1 cellular context compared by ENCODE assay signal in the genomic region with DNA sequence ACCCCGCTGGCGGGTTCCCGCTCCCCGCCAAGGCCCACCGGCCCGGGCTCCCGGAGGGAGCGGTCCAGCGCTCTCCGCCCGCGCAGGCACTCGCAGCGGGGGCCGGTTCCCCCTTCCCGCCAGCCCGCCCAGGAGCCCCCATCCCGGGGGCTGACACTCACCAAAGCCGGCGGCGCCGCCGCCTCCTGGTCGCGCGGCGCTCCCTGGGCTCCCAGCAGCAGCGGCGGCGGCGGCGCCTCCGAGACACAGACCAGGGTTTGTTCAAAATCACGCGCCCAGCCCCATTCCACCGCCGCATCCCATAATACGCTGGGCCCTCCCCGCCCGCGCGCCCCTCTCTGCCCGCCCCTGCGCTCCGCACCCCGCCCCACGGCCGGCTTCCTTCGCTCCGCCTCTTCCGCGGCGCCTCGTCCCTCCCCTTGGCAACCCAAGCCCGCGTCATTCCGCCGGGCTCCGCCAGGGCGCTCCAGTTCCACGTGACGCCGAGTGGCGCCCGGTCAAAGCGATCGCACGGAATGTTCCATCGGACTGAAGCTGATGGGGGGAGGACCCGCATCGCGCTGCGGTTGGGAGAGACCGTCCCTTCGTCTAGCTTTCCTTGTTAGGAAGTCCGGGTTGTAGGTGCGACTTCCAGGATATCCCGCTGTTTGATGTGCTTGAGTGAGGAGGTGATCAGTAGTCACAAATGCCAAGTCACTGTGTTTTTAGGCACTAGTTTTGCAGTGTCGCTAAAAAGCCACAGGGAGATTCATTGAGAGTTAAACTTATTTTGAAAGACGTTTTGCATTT.
TF ChIP-seq lines count a peak whose summit lies in the region.

No MANE protein-coding gene starts in this region.

TF ChIP-seq in HepG2, 621 proteins besides CTCF, POLR2A, EP300 and RAD21 (continued from another document and continues in another):
- TF ChIP-seq ZMYM2 (CRISPR knock-in tag; IDR thresholded peaks at IDR 0.05) = no peak
- TF ChIP-seq BRF2 (CRISPR knock-in tag; IDR thresholded peaks at IDR 0.05) = peak; percentile 54; the same call in 1 of the 2 replicates
- TF ChIP-seq, protein P1, sequence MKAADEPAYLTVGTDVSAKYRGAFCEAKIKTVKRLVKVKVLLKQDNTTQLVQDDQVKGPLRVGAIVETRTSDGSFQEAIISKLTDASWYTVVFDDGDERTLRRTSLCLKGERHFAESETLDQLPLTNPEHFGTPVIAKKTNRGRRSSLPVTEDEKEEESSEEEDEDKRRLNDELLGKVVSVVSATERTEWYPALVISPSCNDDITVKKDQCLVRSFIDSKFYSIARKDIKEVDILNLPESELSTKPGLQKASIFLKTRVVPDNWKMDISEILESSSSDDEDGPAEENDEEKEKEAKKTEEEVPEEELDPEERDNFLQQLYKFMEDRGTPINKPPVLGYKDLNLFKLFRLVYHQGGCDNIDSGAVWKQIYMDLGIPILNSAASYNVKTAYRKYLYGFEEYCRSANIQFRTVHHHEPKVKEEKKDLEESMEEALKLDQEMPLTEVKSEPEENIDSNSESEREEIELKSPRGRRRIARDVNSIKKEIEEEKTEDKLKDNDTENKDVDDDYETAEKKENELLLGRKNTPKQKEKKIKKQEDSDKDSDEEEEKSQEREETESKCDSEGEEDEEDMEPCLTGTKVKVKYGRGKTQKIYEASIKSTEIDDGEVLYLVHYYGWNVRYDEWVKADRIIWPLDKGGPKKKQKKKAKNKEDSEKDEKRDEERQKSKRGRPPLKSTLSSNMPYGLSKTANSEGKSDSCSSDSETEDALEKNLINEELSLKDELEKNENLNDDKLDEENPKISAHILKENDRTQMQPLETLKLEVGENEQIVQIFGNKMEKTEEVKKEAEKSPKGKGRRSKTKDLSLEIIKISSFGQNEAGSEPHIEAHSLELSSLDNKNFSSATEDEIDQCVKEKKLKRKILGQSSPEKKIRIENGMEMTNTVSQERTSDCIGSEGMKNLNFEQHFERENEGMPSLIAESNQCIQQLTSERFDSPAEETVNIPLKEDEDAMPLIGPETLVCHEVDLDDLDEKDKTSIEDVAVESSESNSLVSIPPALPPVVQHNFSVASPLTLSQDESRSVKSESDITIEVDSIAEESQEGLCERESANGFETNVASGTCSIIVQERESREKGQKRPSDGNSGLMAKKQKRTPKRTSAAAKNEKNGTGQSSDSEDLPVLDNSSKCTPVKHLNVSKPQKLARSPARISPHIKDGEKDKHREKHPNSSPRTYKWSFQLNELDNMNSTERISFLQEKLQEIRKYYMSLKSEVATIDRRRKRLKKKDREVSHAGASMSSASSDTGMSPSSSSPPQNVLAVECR (CRISPR knock-in tag; IDR thresholded peaks at IDR 0.05; ENCODE audit: borderline replicate concordance) = peak; percentile 91
- TF ChIP-seq NONO (IDR thresholded peaks at IDR 0.05) = 0 out of 2 replicates have a peak, but pooled peaks have one; percentile 82
- TF ChIP-seq NONO (CRISPR knock-in tag; conservative IDR thresholded peaks at IDR 0.05) = peak; percentile 95
- TF ChIP-seq, protein P2, sequence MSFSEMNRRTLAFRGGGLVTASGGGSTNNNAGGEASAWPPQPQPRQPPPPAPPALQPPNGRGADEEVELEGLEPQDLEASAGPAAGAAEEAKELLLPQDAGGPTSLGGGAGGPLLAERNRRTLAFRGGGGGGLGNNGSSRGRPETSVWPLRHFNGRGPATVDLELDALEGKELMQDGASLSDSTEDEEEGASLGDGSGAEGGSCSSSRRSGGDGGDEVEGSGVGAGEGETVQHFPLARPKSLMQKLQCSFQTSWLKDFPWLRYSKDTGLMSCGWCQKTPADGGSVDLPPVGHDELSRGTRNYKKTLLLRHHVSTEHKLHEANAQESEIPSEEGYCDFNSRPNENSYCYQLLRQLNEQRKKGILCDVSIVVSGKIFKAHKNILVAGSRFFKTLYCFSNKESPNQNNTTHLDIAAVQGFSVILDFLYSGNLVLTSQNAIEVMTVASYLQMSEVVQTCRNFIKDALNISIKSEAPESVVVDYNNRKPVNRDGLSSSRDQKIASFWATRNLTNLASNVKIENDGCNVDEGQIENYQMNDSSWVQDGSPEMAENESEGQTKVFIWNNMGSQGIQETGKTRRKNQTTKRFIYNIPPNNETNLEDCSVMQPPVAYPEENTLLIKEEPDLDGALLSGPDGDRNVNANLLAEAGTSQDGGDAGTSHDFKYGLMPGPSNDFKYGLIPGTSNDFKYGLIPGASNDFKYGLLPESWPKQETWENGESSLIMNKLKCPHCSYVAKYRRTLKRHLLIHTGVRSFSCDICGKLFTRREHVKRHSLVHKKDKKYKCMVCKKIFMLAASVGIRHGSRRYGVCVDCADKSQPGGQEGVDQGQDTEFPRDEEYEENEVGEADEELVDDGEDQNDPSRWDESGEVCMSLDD (CRISPR knock-in tag; IDR thresholded peaks at IDR 0.05; ENCODE audit: borderline replicate concordance) = 0 out of 2 replicates have a peak, but pooled peaks have one; percentile 15
- TF ChIP-seq POLR2AphosphoS5 (IDR thresholded peaks at IDR 0.05; ENCODE audit: low read depth, low read length) = peak; percentile 78
- no peak for TF ChIP-seq NPAS2 (CRISPR knock-in tag; IDR thresholded peaks at IDR 0.05; ENCODE audit: borderline replicate concordance)
- TF ChIP-seq BHLHE40 (IDR thresholded peaks at IDR 0.05; ENCODE audit: low read length) = peak; percentile 99
- TF ChIP-seq TCF7 (IDR thresholded peaks at IDR 0.05; ENCODE audit: low read depth) = peak; percentile 42
- TF ChIP-seq AHR (CRISPR knock-in tag; IDR thresholded peaks at IDR 0.05) = peak; percentile 75; the same call in 1 of the 2 replicates
- TF ChIP-seq BORCS8-MEF2B (CRISPR knock-in tag; IDR thresholded peaks at IDR 0.05) = peak; percentile 56; the same call in 1 of the 2 replicates
- peak; percentile 62; the same call in 1 of the 2 replicates for TF ChIP-seq GABPA (IDR thresholded peaks at IDR 0.05; ENCODE audit: low read depth, low read length)
- TF ChIP-seq GABPA (CRISPR knock-in tag; IDR thresholded peaks at IDR 0.05; ENCODE audit: low read depth) = peak; percentile 84
- TF ChIP-seq ZNF431 (CRISPR knock-in tag; IDR thresholded peaks at IDR 0.05; ENCODE audit: borderline replicate concordance, low read depth) = peak; percentile 84; the same call in 1 of the 2 replicates
- TF ChIP-seq FOXP4 (CRISPR knock-in tag; IDR thresholded peaks at IDR 0.05) = peak; percentile 80
- no peak for TF ChIP-seq RORA (CRISPR knock-in tag; IDR thresholded peaks at IDR 0.05)
- TF ChIP-seq ARHGAP35 (CRISPR knock-in tag; IDR thresholded peaks at IDR 0.05; ENCODE audit: borderline replicate concordance) = 0 out of 2 replicates have a peak, but pooled peaks have one; percentile 41
- TF ChIP-seq SMAD9 (CRISPR knock-in tag; IDR thresholded peaks at IDR 0.05) = no peak
- TF ChIP-seq LCORL (IDR thresholded peaks at IDR 0.05) = no peak
- peak; percentile 85 for TF ChIP-seq LCORL (CRISPR knock-in tag; IDR thresholded peaks at IDR 0.05)
- peak; percentile 97 for TF ChIP-seq TFE3 (CRISPR knock-in tag; IDR thresholded peaks at IDR 0.05)
- TF ChIP-seq, protein P3, sequence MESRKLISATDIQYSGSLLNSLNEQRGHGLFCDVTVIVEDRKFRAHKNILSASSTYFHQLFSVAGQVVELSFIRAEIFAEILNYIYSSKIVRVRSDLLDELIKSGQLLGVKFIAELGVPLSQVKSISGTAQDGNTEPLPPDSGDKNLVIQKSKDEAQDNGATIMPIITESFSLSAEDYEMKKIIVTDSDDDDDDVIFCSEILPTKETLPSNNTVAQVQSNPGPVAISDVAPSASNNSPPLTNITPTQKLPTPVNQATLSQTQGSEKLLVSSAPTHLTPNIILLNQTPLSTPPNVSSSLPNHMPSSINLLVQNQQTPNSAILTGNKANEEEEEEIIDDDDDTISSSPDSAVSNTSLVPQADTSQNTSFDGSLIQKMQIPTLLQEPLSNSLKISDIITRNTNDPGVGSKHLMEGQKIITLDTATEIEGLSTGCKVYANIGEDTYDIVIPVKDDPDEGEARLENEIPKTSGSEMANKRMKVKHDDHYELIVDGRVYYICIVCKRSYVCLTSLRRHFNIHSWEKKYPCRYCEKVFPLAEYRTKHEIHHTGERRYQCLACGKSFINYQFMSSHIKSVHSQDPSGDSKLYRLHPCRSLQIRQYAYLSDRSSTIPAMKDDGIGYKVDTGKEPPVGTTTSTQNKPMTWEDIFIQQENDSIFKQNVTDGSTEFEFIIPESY (CRISPR knock-in tag; IDR thresholded peaks at IDR 0.05) = peak; percentile 63
- TF ChIP-seq ELF1 (CRISPR knock-in tag; IDR thresholded peaks at IDR 0.05) = peak; percentile 83
- peak; percentile 94 for TF ChIP-seq MXD4 (CRISPR knock-in tag; IDR thresholded peaks at IDR 0.05)
- no peak; the same call in 1 of the 2 replicates for TF ChIP-seq DR1 (CRISPR knock-in tag; IDR thresholded peaks at IDR 0.05)
- peak; percentile 65 for TF ChIP-seq ZNF652 (CRISPR knock-in tag; IDR thresholded peaks at IDR 0.05; ENCODE audit: borderline replicate concordance, low read depth)
- TF ChIP-seq RAD51 (IDR thresholded peaks at IDR 0.05; ENCODE audit: borderline replicate concordance) = peak; percentile 83
- peak; percentile 99 for TF ChIP-seq ETV6 (CRISPR knock-in tag; conservative IDR thresholded peaks at IDR 0.05)
- peak; percentile 91 for TF ChIP-seq ZNF687 (CRISPR knock-in tag; IDR thresholded peaks at IDR 0.05)
- peak; percentile 98 for TF ChIP-seq CBX5 (CRISPR knock-in tag; IDR thresholded peaks at IDR 0.05; ENCODE audit: borderline replicate concordance)
- 0 out of 2 replicates have a peak, but pooled peaks have one; percentile 31 for TF ChIP-seq ZNF180 (CRISPR knock-in tag; IDR thresholded peaks at IDR 0.05; ENCODE audit: borderline replicate concordance, low read depth)
- TF ChIP-seq TP53 (CRISPR knock-in tag; conservative IDR thresholded peaks at IDR 0.05) = 0 out of 2 replicates have a peak, but pooled peaks have one; percentile 61
- TF ChIP-seq ETV5 (CRISPR knock-in tag; IDR thresholded peaks at IDR 0.05; ENCODE audit: borderline replicate concordance) = peak; percentile 61; the same call in 1 of the 2 replicates
- no peak for TF ChIP-seq ZNF781 (CRISPR knock-in tag; IDR thresholded peaks at IDR 0.05; ENCODE audit: borderline replicate concordance, not compliant biosample characterization)
- no peak for TF ChIP-seq ZNF562 (CRISPR knock-in tag; IDR thresholded peaks at IDR 0.05; ENCODE audit: borderline replicate concordance)
